Comparison of ENCODE assay signal across 24 cellular contexts in the genomic region with DNA sequence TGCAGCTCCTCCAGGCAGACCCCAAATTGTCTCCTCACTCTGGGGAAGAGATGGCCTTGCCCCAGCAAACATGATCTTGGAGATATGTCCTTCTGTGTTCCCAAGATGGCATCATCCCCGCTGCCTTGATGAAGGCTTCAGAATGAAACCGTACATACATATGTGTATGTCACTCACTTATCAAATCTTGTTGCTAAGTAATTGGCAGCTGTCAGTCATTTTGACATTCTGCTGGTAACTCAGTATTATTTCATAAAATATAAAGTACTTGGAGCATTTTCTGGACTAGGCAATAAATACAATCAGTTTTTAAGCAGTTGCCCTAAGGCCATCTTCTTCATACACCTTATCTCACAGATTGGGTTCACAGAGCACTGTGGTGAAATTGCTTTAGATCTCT.
DNase-seq lines count a peak whose midpoint lies in the region; ATAC-seq, FAIRE-seq and TF ChIP-seq lines count a peak whose summit lies in the region.
"Had no signal": no experiment of that assay in that cellular context is flagged by ENCODE, and none has a peak within 500 bp of the region (broad histone marks: within the 10 kb centered on the region; RNA-seq: fewer than 3 reads in every experiment).

No MANE protein-coding gene starts in this region.

- TF ChIP-seq EP300 in K562 (IDR thresholded peaks at IDR 0.05; ENCODE audit: low read length) (no peak), neural cell (conservative IDR thresholded peaks at IDR 0.05; ENCODE audit: poor library complexity, severe bottlenecking) (peak; percentile 97)

- dilution Hi-C loops in IMR-90 (cut with HindIII; ENCODE audit: low sequenced_read_pairs, unreplicated experiment): no loop called here

- POLR2A ChIA-PET in IMR-90 (lab: Charles Lee; ENCODE audit: unreplicated experiment): no interaction called here
- POLR2A ChIA-PET in K562 (lab: Yijun Ruan, JAX): no interaction called here

- DNase-seq in IMR-90 (no peak), K562 (ENCODE audit: extremely low read depth in 1 of 4, low spot score in 3 of 4) (no peak), colonic mucosa (no peak), HAP-1 (ENCODE audit: low spot score in 2 of 2) (no peak), dedifferentiated amniotic fluid mesenchymal stem cell (ENCODE audit: extremely low spot score) (no peak)
- DNase-seq: 8988T; ACHN; AML-193; BE2C; CD4-positive, alpha-beta T cell; CD8-positive, alpha-beta memory T cell; DMS 273 treated with DMSO at 0.1 percent for 48 hours; DMS79; EL; GDM1; GOT3; HCEC 1CT had no signal

- no peaks in the 10 kb centered on the region for H3K9me2 ChIP-seq in neural cell (ENCODE audit: insufficient read depth, low read length)

- H3K4me3 ChIP-seq in IMR-90 (ENCODE audit: insufficient read depth, low read depth, low read length): no peak overlapping the region
- H3K4me3 ChIP-seq in K562: no peak overlapping the region
- H3K4me3 ChIP-seq in neural cell (ENCODE audit: low read length): peak overlapping the region; percentile 6
- H3K4me3 ChIP-seq in colonic mucosa: no peak overlapping the region
- H3K4me3 ChIP-seq in HAP-1: no peak overlapping the region
- H3K4me3 ChIP-seq: A549; BLaER1 treated with 17β-estradiol and CSF1 and Interleukin-3, amounts not matched to agents 10 nM and 100 nM had no signal

- no peaks in the 10 kb centered on the region for H3K9me3 ChIP-seq in IMR-90 (ENCODE audit: control insufficient read depth, insufficient read depth, low read length)
- no peaks in the 10 kb centered on the region for H3K9me3 ChIP-seq in K562 (replicated peaks; ENCODE audit: control insufficient read depth, insufficient read depth, low read depth, low read length)
- no peaks in the 10 kb centered on the region for H3K9me3 ChIP-seq in neural cell (ENCODE audit: low read length)
- no peaks in the 10 kb centered on the region for H3K9me3 ChIP-seq in colonic mucosa
- no peaks in the 10 kb centered on the region for H3K9me3 ChIP-seq in HAP-1
- H3K9me3 ChIP-seq: A549; BE2C; BLaER1 treated with 17β-estradiol and CSF1 and Interleukin-3, amounts not matched to agents 10 nM and 100 nM had no signal

- TF ChIP-seq POLR2A in IMR-90 (IDR thresholded peaks at IDR 0.05; ENCODE audit: low read depth, low read length) (no peak), K562 (conservative IDR thresholded peaks at IDR 0.05) (no peak)

- no peak overlapping the region for H4K5ac ChIP-seq in IMR-90 (ENCODE audit: low read depth, low read length)

- peaks cover 0 to 9% of the 10 kb centered on the region in 2 experiments; a peak in 2 of 4 replicates for H3K79me1 ChIP-seq in IMR-90 (ENCODE audit: low read depth in 1 of 2, low read length in 2 of 2)

- intact Hi-C loops in IMR-90 (cut with micrococcal nuclease) (no loop called here), K562 (cut with micrococcal nuclease) (no loop called here), colonic mucosa (cut with DNase I) (no loop called here)

- no peak overlapping the region for H3K56ac ChIP-seq in IMR-90 (ENCODE audit: extremely low read depth, insufficient read depth, low read length)

- H4K8ac ChIP-seq in IMR-90 (ENCODE audit: low read depth in 2 of 2, low read length in 2 of 2): peak overlapping the region in 1 of 2 experiments; percentile 28; a peak in 1 of 4 replicates

- H3K4me1 ChIP-seq in IMR-90 (ENCODE audit: control insufficient read depth, insufficient read depth, low read length): peaks cover 27% of the 10 kb centered on the region
- H3K4me1 ChIP-seq in K562 (replicated peaks in 1 of 2; ENCODE audit: control insufficient read depth in 2 of 2, insufficient read depth in 2 of 2, low read length in 2 of 2): no peaks in the 10 kb centered on the region
- no peaks in the 10 kb centered on the region for H3K4me1 ChIP-seq in colonic mucosa
- H3K4me1 ChIP-seq in HAP-1: no peaks in the 10 kb centered on the region
- H3K4me1 ChIP-seq: A549, BE2C had no signal

- in situ Hi-C loops in IMR-90 (cut with MboI; ENCODE audit: low sequenced_read_pairs): no loop called here
- in situ Hi-C loops in K562 (cut with MboI): loop anchor here (25.0 kb wide), 1 partner anchor 646 kb away; no protein-coding TSS in a partner anchor
- in situ Hi-C loops in HAP-1 (cut with MboI; ENCODE audit: low sequenced_read_pairs): no loop called here

- H3K27ac ChIP-seq in IMR-90 (ENCODE audit: insufficient read depth, low read length) (no peak overlapping the region), K562 (ENCODE audit: extremely low read depth, low read depth, low read length) (no peak overlapping the region), neural cell (ENCODE audit: low read length) (peak overlapping the region; percentile 11), colonic mucosa (no peak overlapping the region)
- H3K27ac ChIP-seq: A549; BLaER1 treated with 17β-estradiol and CSF1 and Interleukin-3, amounts not matched to agents 10 nM and 100 nM had no signal

- no peak overlapping the region for H3K4me2 ChIP-seq in IMR-90 (ENCODE audit: low read depth, low read length)
- no peak overlapping the region for H3K4me2 ChIP-seq in K562 (ENCODE audit: insufficient read depth, low read length)
- no peak overlapping the region for H3K4me2 ChIP-seq in neural cell (ENCODE audit: low read length)
- H3K4me2 ChIP-seq: A549; BLaER1 treated with 17β-estradiol and CSF1 and Interleukin-3, amounts not matched to agents 10 nM and 100 nM had no signal

- CTCF ChIA-PET in IMR-90 (lab: Yijun Ruan, JAX): interaction anchor here (0.6 to 2.2 kb wide), 3 partner anchors 10 to 134 kb away, joined by 3 to 6 read pairs (median 4); no protein-coding TSS in a partner anchor
- CTCF ChIA-PET in K562 (lab: Yijun Ruan, JAX; ENCODE audit: low intra/inter-chr PET ratio): no interaction called here

- FAIRE-seq in K562 (lab: Jason Lieb, UNC): no peak
- FAIRE-seq: A549, D721Med, GM12891, GM18507, H54 had no signal

- H3K36me3 ChIP-seq in IMR-90 (ENCODE audit: control insufficient read depth, insufficient read depth, low read length) (peaks cover 3% of the 10 kb centered on the region; the same call in 1 of the 2 replicates), K562 (ENCODE audit: control insufficient read depth, insufficient read depth, low read length) (no peaks in the 10 kb centered on the region), neural cell (ENCODE audit: insufficient read depth, low read length) (peaks cover 16% of the 10 kb centered on the region), colonic mucosa (no peaks in the 10 kb centered on the region), HAP-1 (replicated peaks) (no peaks in the 10 kb centered on the region)
- H3K36me3 ChIP-seq: BE2C had no signal

- peak overlapping the region; percentile 70 for H2BK120ac ChIP-seq in IMR-90 (ENCODE audit: low read depth, low read length)

- H3K4ac ChIP-seq in IMR-90 (ENCODE audit: low read depth, low read length): peak overlapping the region; percentile 26; the same call in 1 of the 2 replicates

- no peak overlapping the region; the same call in 1 of the 2 replicates for H3K14ac ChIP-seq in IMR-90 (replicated peaks; ENCODE audit: low read depth, low read length)

- H4K91ac ChIP-seq in IMR-90 (ENCODE audit: insufficient read depth, low read depth, low read length): peak overlapping the region; percentile 54

- no peak overlapping the region for H2AFZ ChIP-seq in IMR-90 (replicated peaks; ENCODE audit: low read length, poor library complexity)
- H2AFZ ChIP-seq in K562 (ENCODE audit: low read depth, low read length): no peak overlapping the region
- no peak overlapping the region for H2AFZ ChIP-seq in neural cell (ENCODE audit: low read depth, low read length)

- peak overlapping the region; percentile 68; the same call in 2 of the 3 replicates for H2BK15ac ChIP-seq in IMR-90 (ENCODE audit: low read depth, low read length)

- peak overlapping the region; percentile 30; the same call in 1 of the 2 replicates for H2BK20ac ChIP-seq in IMR-90 (ENCODE audit: low read depth, low read length)

- H2AK5ac ChIP-seq in IMR-90 (ENCODE audit: low read depth, low read length): peak overlapping the region; percentile 77

- H2AK9ac ChIP-seq in IMR-90 (replicated peaks; ENCODE audit: low read depth, low read length, poor library complexity): no peak overlapping the region

- H3K9ac ChIP-seq in IMR-90 (ENCODE audit: low read depth, low read length) (no peak overlapping the region), K562 (ENCODE audit: insufficient read depth in 1 of 2, low read depth in 2 of 2, low read length in 2 of 2) (no peak overlapping the region), neural cell (ENCODE audit: low read length) (no peak overlapping the region), colonic mucosa (ENCODE audit: low read depth in 2 of 2, low read length in 2 of 2) (no peak overlapping the region)
- H3K9ac ChIP-seq: BLaER1 treated with 17β-estradiol and CSF1 and Interleukin-3, amounts not matched to agents 10 nM and 100 nM had no signal

- H3K79me2 ChIP-seq in K562 (ENCODE audit: control insufficient read depth, insufficient read depth, low read length): no peaks in the 10 kb centered on the region
- no peaks in the 10 kb centered on the region for H3K79me2 ChIP-seq in neural cell (replicated peaks; ENCODE audit: insufficient read depth, low read length)

- peak overlapping the region; percentile 12; the same call in 1 of the 2 replicates for H3K18ac ChIP-seq in IMR-90 (ENCODE audit: low read depth, low read length)

- H3K23ac ChIP-seq in IMR-90 (ENCODE audit: low read depth, low read length): no peak overlapping the region

- BruUV-seq in IMR-90 (replicated peaks; lab: Mats Ljungman, UMichigan) (no TSS peak), K562 (replicated peaks; lab: Mats Ljungman, UMichigan) (no TSS peak)

- H3K9me1 ChIP-seq in IMR-90 (ENCODE audit: insufficient read depth, low read length) (peaks cover 16% of the 10 kb centered on the region), K562 (ENCODE audit: control insufficient read depth, insufficient read depth, low read length) (no peaks in the 10 kb centered on the region)

- no peaks in the 10 kb centered on the region for H3F3A ChIP-seq in neural cell (ENCODE audit: insufficient read depth, low read length, poor library complexity, severe bottlenecking)

- TF ChIP-seq RAD21 in IMR-90 (IDR thresholded peaks at IDR 0.05; ENCODE audit: low read length) (no peak), K562 (CRISPR knock-in tag; conservative IDR thresholded peaks at IDR 0.05 in 1 of 2, IDR thresholded peaks at IDR 0.05 in 1 of 2) (no peak), neural cell (conservative IDR thresholded peaks at IDR 0.05) (no peak)

- WGBS in IMR-90 (ENCODE audit: extremely low coverage in 2 of 2, insufficient read length in 1 of 2), 2 experiments: no CpG with 5 or more reads among the region's 2 CpGs
- WGBS in K562 (ENCODE audit: insufficient coverage, low coverage, missing lambda C conversion rate): 0% methylated on average over 2 of the region's 2 CpGs

- H4K20me1 ChIP-seq in IMR-90 (ENCODE audit: insufficient read depth, low read length): no peaks in the 10 kb centered on the region
- H4K20me1 ChIP-seq in K562 (replicated peaks; ENCODE audit: control insufficient read depth, insufficient read depth, low read length): no peaks in the 10 kb centered on the region; the same call in 1 of the 2 replicates
- H4K20me1 ChIP-seq in neural cell (ENCODE audit: insufficient read depth): no peaks in the 10 kb centered on the region
- H4K20me1 ChIP-seq: BLaER1 treated with 17β-estradiol and CSF1 and Interleukin-3, amounts not matched to agents 10 nM and 100 nM had no signal

- no peak for ATAC-seq in IMR-90 (ENCODE audit: low read depth)
- ATAC-seq in K562: no peak
- ATAC-seq: A549 had no signal

- no peak for TF ChIP-seq CTCF in IMR-90 (conservative IDR thresholded peaks at IDR 0.05; ENCODE audit: low read depth, low read length)
- no peak for TF ChIP-seq CTCF in K562 (IDR thresholded peaks at IDR 0.05 in 2 of 3, conservative IDR thresholded peaks at IDR 0.05 in 1 of 3; ENCODE audit: insufficient read depth in 2 of 3, low read depth in 1 of 3, low read length in 3 of 3)
- TF ChIP-seq CTCF in neural cell (IDR thresholded peaks at IDR 0.05; ENCODE audit: poor library complexity, severe bottlenecking): no peak
- no peak for TF ChIP-seq CTCF in colonic mucosa (IDR thresholded peaks at IDR 0.05)

- H2BK5ac ChIP-seq in IMR-90 (ENCODE audit: low read depth, low read length, poor library complexity, severe bottlenecking): no peak overlapping the region

- no peaks in the 10 kb centered on the region for H3K27me3 ChIP-seq in IMR-90 (ENCODE audit: control insufficient read depth, insufficient read depth, low read length)
- peaks cover 5 to 22% of the 10 kb centered on the region in 2 experiments; a peak in 4 of 5 replicates for H3K27me3 ChIP-seq in K562 (ENCODE audit: control insufficient read depth in 2 of 2, insufficient read depth in 2 of 2, low read length in 2 of 2)
- no peaks in the 10 kb centered on the region for H3K27me3 ChIP-seq in neural cell (ENCODE audit: insufficient read depth, low read depth, low read length)
- H3K27me3 ChIP-seq in colonic mucosa: no peaks in the 10 kb centered on the region
- H3K27me3 ChIP-seq in HAP-1 (ENCODE audit: low read depth): no peaks in the 10 kb centered on the region
- H3K27me3 ChIP-seq: BE2C had no signal
